ENCODE assay signal across 8 cellular contexts in the genomic region with DNA sequence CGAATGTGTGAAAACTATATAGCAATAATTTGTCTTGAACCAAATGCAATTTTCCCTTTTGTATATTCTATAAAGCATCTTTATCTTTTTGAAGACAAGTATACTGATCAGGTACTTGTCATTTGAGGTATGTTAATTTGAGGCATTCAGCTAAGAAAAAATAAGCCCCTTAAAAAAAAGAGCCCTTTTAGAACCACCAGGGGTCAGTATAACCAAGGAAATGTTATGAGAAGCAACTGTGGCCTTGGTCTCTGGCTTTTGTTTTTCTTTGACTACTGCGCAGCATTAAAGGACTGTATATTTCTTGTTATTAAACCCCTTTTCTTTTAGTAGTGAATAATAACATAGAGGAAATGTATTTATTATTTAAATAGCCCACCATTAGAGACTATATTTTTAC. TPM values are rescaled to one million over a fixed set of nuclear protein-coding genes. Genes with fewer than 3 reads are reported as not detected.
A peak's percentile ranks its signal among the peaks of the same experiment; 100 is the strongest.
DNase-seq lines count a peak whose midpoint lies in the region; ATAC-seq, FAIRE-seq and TF ChIP-seq lines count a peak whose summit lies in the region.

No MANE protein-coding gene starts in this region.

- no peak for TF ChIP-seq POLR2A in gastroesophageal sphincter (IDR thresholded peaks at IDR 0.05)

- POLR2A ChIA-PET in activated naive CD8-positive, alpha-beta T cell treated with anti-CD3 and anti-CD28 coated beads, Interleukin-2, amount 10 ng/mL, durations not matched to agents 7 days and 5 days (lab: Charles Lee) = interaction anchor here (0.5 kb wide), 1 partner anchor 154 kb away, joined by 4 read pairs; no protein-coding TSS in a partner anchor

- ATAC-seq in activated naive CD8-positive, alpha-beta T cell treated with anti-CD3 and anti-CD28 coated beads, Interleukin-2, amount 10 ng/mL, durations not matched to agents 7 days and 5 days (ENCODE audit: low read depth) = peak; percentile 39
- ATAC-seq in activated naive CD8-positive, alpha-beta T cell treated with anti-CD3 and anti-CD28 coated beads, Interleukin-2, amount 50 U/mL, for 24 hours = no peak
- peak; percentile 48 for ATAC-seq in HG02610 (IDR thresholded peaks at IDR 0.05; ENCODE audit: unreplicated experiment)
- peak; percentile 60 for ATAC-seq in gastroesophageal sphincter
- ATAC-seq in psoas muscle = peak in 1 of 4 donors; percentile 48

- peak; percentile 92 for FAIRE-seq in TTC549 (lab: Jason Lieb, UNC)

- no peak overlapping the region for H3K4me3 ChIP-seq in gastroesophageal sphincter
- no peak overlapping the region for H3K4me3 ChIP-seq in psoas muscle

- H3K9me3 Mint-ChIP-seq in activated naive CD8-positive, alpha-beta T cell treated with anti-CD3 and anti-CD28 coated beads, Interleukin-2, amount 10 ng/mL, durations not matched to agents 7 days and 5 days = no peaks in the 10 kb centered on the region
- no peaks in the 10 kb centered on the region for H3K9me3 Mint-ChIP-seq in activated naive CD8-positive, alpha-beta T cell treated with anti-CD3 and anti-CD28 coated beads, Interleukin-2, amount 50 U/mL, for 24 hours

- H3K4me1 ChIP-seq in gastroesophageal sphincter (peaks cover 0 to 6% (median 0%) of the 10 kb centered on the region in 3 donors), psoas muscle (no peaks in the 10 kb centered on the region)

- H3K9me3 ChIP-seq in gastroesophageal sphincter (no peaks in the 10 kb centered on the region), psoas muscle (no peaks in the 10 kb centered on the region)

- 42 to 52% methylated on average over 2 of the region's 2 CpGs for WGBS in gastroesophageal sphincter (ENCODE audit: low coverage in 1 of 2), 2 donors
- WGBS in psoas muscle, 3 donors = 67 to 80% (median 74%) methylated on average over 2 of the region's 2 CpGs

- H3K27ac ChIP-seq in gastroesophageal sphincter (no peak overlapping the region), psoas muscle (no peak overlapping the region)

- peaks cover 3% of the 10 kb centered on the region for H3K27me3 Mint-ChIP-seq in activated naive CD8-positive, alpha-beta T cell treated with anti-CD3 and anti-CD28 coated beads, Interleukin-2, amount 10 ng/mL, durations not matched to agents 7 days and 5 days
- H3K27me3 Mint-ChIP-seq in activated naive CD8-positive, alpha-beta T cell treated with anti-CD3 and anti-CD28 coated beads, Interleukin-2, amount 50 U/mL, for 24 hours = no peaks in the 10 kb centered on the region

- intact Hi-C loops in psoas muscle (cut with DNase I) = loop anchor here in 1 of 2 donors (2.0 kb wide), 1 partner anchor 1472 kb away; no protein-coding TSS in a partner anchor

- peaks cover 1% of the 10 kb centered on the region for H3K4me1 Mint-ChIP-seq in activated naive CD8-positive, alpha-beta T cell treated with anti-CD3 and anti-CD28 coated beads, Interleukin-2, amount 10 ng/mL, durations not matched to agents 7 days and 5 days
- H3K4me1 Mint-ChIP-seq in activated naive CD8-positive, alpha-beta T cell treated with anti-CD3 and anti-CD28 coated beads, Interleukin-2, amount 50 U/mL, for 24 hours = no peaks in the 10 kb centered on the region

- no peaks in the 10 kb centered on the region for H3K36me3 Mint-ChIP-seq in activated naive CD8-positive, alpha-beta T cell treated with anti-CD3 and anti-CD28 coated beads, Interleukin-2, amount 10 ng/mL, durations not matched to agents 7 days and 5 days
- H3K36me3 Mint-ChIP-seq in activated naive CD8-positive, alpha-beta T cell treated with anti-CD3 and anti-CD28 coated beads, Interleukin-2, amount 50 U/mL, for 24 hours (ENCODE audit: low read depth) = peaks cover 8% of the 10 kb centered on the region

- TF ChIP-seq CTCF in gastroesophageal sphincter (IDR thresholded peaks at IDR 0.05) = peak; percentile 74 to 84 (median 80)
- peak; percentile 72 for TF ChIP-seq CTCF in psoas muscle (IDR thresholded peaks at IDR 0.05)

- DNase-seq in activated naive CD8-positive, alpha-beta T cell treated with anti-CD3 and anti-CD28 coated beads, Interleukin-2, amount 10 ng/mL, durations not matched to agents 7 days and 5 days = no peak
- DNase-seq in activated naive CD8-positive, alpha-beta T cell treated with anti-CD3 and anti-CD28 coated beads, Interleukin-2, amount 50 U/mL, for 24 hours = no peak
- DNase-seq in NCI-H146 treated with DMSO at 0.1 percent for 48 hours (lab: John Stamatoyannopoulos, UW; ENCODE audit: unreplicated experiment) (peak; percentile 37), psoas muscle (no peak)
- DNase-seq in activated naive CD4-positive, alpha-beta T cell treated with Interleukin-2 at 50 U/mL for 16 hours = no peak

- H3K36me3 ChIP-seq in gastroesophageal sphincter = no peaks in the 10 kb centered on the region
- H3K36me3 ChIP-seq in psoas muscle (ENCODE audit: insufficient read depth in 1 of 2, low read depth in 1 of 2) = no peaks in the 10 kb centered on the region

- H3K27ac Mint-ChIP-seq in activated naive CD8-positive, alpha-beta T cell treated with anti-CD3 and anti-CD28 coated beads, Interleukin-2, amount 10 ng/mL, durations not matched to agents 7 days and 5 days = no peak overlapping the region
- no peak overlapping the region for H3K27ac Mint-ChIP-seq in activated naive CD8-positive, alpha-beta T cell treated with anti-CD3 and anti-CD28 coated beads, Interleukin-2, amount 50 U/mL, for 24 hours

- no peak overlapping the region for H3K4me3 Mint-ChIP-seq in activated naive CD8-positive, alpha-beta T cell treated with anti-CD3 and anti-CD28 coated beads, Interleukin-2, amount 10 ng/mL, durations not matched to agents 7 days and 5 days
- no peak overlapping the region for H3K4me3 Mint-ChIP-seq in activated naive CD8-positive, alpha-beta T cell treated with anti-CD3 and anti-CD28 coated beads, Interleukin-2, amount 50 U/mL, for 24 hours

- H3K27me3 ChIP-seq in gastroesophageal sphincter (no peaks in the 10 kb centered on the region), psoas muscle (ENCODE audit: insufficient read depth in 3 of 3, low read length in 2 of 3) (no peaks in the 10 kb centered on the region)

- TF ChIP-seq EP300 in gastroesophageal sphincter (IDR thresholded peaks at IDR 0.05) = no peak

RNA-seq across cellular contexts. Expression of a gene that starts 43.1 kb away (rescaled TPM):
- 1 to 10 TPM; 1.6 to 1.8 TPM for total RNA-seq in activated naive CD8-positive, alpha-beta T cell treated with anti-CD3 and anti-CD28 coated beads, Interleukin-2, amount 10 ng/mL, durations not matched to agents 7 days and 5 days
- total RNA-seq in gastroesophageal sphincter (10 to 100 TPM in 3 of 4 donors, 1 to 10 TPM in 1; 7.9 to 27.0 (median 19.8) TPM), psoas muscle (1 to 10 TPM; 1.6 to 3.9 (median 2.3) TPM)
- 1 to 10 TPM in 1 of 3 donors, under 1 TPM in 2; 0.31 to 3.0 (median 0.51) TPM for polyA plus RNA-seq in psoas muscle
